ENCODE assay signal across 1 cellular context in genomic region chr10:6766061-6766460, GRCh38.
TF ChIP-seq lines count a peak whose summit lies in the region.

No MANE protein-coding gene starts in this region.

TF ChIP-seq in H1, 55 proteins besides CTCF, POLR2A, EP300 and RAD21:
- TF ChIP-seq ATF2 (IDR thresholded peaks at IDR 0.05; ENCODE audit: low read length): no peak
- TF ChIP-seq SP2 (IDR thresholded peaks at IDR 0.05; ENCODE audit: low read length): no peak
- TF ChIP-seq BCL11A (IDR thresholded peaks at IDR 0.05; ENCODE audit: low read depth in 2 of 2, low read length in 2 of 2): no peak
- TF ChIP-seq MAFK (IDR thresholded peaks at IDR 0.05; ENCODE audit: low read depth, low read length): no peak
- no peak for TF ChIP-seq EGR1 (IDR thresholded peaks at IDR 0.05; ENCODE audit: borderline replicate concordance, low read depth, low read length)
- TF ChIP-seq POU5F1 (IDR thresholded peaks at IDR 0.05; ENCODE audit: low read depth, low read length): no peak
- TF ChIP-seq NANOG (IDR thresholded peaks at IDR 0.05; ENCODE audit: insufficient read depth, low read depth, low read length, poor library complexity, severe bottlenecking): no peak
- no peak for TF ChIP-seq CHD7 (IDR thresholded peaks at IDR 0.05; ENCODE audit: insufficient replicate concordance, low read length)
- TF ChIP-seq HDAC2 (IDR thresholded peaks at IDR 0.05; ENCODE audit: borderline replicate concordance in 1 of 2, low read depth in 2 of 2, low read length in 2 of 2): no peak
- TF ChIP-seq HDAC6 (IDR thresholded peaks at IDR 0.05; ENCODE audit: low read depth, low read length): no peak
- TF ChIP-seq SRF (IDR thresholded peaks at IDR 0.05; ENCODE audit: low read depth, low read length): no peak
- TF ChIP-seq TBP (IDR thresholded peaks at IDR 0.05; ENCODE audit: low read depth, low read length): no peak
- no peak for TF ChIP-seq RFX5 (IDR thresholded peaks at IDR 0.05; ENCODE audit: borderline replicate concordance, low read depth, low read length)
- no peak for TF ChIP-seq CHD2 (IDR thresholded peaks at IDR 0.05; ENCODE audit: low read length)
- TF ChIP-seq CBX5 (IDR thresholded peaks at IDR 0.05; ENCODE audit: low read depth, low read length): no peak
- no peak for TF ChIP-seq SP1 (IDR thresholded peaks at IDR 0.05; ENCODE audit: low read depth, low read length)
TF ChIP-seq in H1: peak in this region for 0.
